ENCODE assay signal across 10 cellular contexts in the genomic region with DNA sequence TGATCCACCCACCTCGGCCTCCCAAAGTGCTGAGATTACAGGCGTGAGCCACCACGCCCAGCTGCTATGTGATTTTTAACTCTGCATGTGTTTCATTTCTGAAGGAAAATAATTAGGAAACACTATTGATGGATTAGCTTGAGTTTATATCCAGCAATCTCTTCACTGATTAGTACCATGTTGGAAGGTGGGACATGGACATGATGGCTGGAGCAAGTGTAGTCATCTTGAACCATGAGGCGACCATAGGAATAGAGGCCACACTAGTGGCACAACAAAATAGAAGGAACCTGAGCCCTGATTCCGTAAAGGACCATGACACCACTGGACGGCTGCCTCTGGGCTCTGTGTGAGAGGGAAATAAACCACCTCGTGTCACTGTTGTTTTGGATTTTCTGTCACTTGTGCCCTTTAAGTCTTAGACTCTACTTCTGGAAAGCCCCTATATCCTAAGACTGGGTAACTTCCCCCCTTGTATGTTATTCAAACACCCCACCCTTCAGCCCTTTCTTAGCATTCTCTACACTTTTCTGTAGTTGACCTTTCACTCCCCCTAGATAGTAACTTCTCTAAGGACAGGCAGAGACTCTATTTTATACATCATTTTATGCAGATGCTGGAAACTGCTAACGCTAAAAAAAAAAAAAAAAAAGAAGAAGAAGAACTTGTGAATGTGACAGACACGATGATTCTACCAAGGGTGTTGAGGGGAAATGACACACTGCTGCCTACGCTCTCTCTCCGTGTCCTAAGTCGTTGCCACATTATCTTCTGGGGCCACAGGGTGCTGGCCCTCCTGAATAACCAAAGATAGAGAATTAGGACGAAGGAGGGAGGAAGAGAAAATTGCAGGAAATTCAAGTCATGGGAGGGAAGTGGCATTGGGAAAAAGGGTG. TPM values are rescaled to one million over a fixed set of nuclear protein-coding genes. Genes with fewer than 3 reads are reported as not detected.
DNase-seq lines count a peak whose midpoint lies in the region; ATAC-seq and TF ChIP-seq lines count a peak whose summit lies in the region.
"Had no signal": no experiment of that assay in that cellular context is flagged by ENCODE, and none has a peak within 500 bp of the region (broad histone marks: within the 10 kb centered on the region; RNA-seq: fewer than 3 reads in every experiment).

No MANE protein-coding gene starts in this region.

- H3K9me3 ChIP-seq in CD4-positive, alpha-beta T cell (ENCODE audit: control insufficient read depth, low read length), result no peaks in the 10 kb centered on the region
- H3K9me3 ChIP-seq in heart right ventricle, result peaks cover 0 to 2% (median 0%) of the 10 kb centered on the region in 11 donors
- H3K9me3 ChIP-seq in smooth muscle cell (replicated peaks; ENCODE audit: low read depth), result no peaks in the 10 kb centered on the region
- H3K9me3 ChIP-seq: testis had no signal

- no peak overlapping the region for H3K9ac ChIP-seq in smooth muscle cell (ENCODE audit: low read depth)

- POLR2A ChIA-PET in CD4-positive, alpha-beta T cell (lab: Charles Lee), result no interaction called here
- POLR2A ChIA-PET in activated naive CD8-positive, alpha-beta T cell treated with anti-CD3 and anti-CD28 coated beads, Interleukin-2, amount 10 ng/mL, durations not matched to agents 7 days and 5 days (lab: Charles Lee), result no interaction called here

- H3K27ac Mint-ChIP-seq in CD4-positive, alpha-beta T cell, result peak overlapping the region; percentile 12
- H3K27ac Mint-ChIP-seq in activated naive CD8-positive, alpha-beta T cell treated with anti-CD3 and anti-CD28 coated beads, Interleukin-2, amount 10 ng/mL, durations not matched to agents 7 days and 5 days, result no peak overlapping the region
- no peak overlapping the region for H3K27ac Mint-ChIP-seq in nephron

- H3F3A ChIP-seq in smooth muscle cell (ENCODE audit: low read depth), result peaks cover 5% of the 10 kb centered on the region

- DNase-seq in CD4-positive, alpha-beta T cell, result peak in 1 of 10 experiments; percentile 15
- DNase-seq in Kasumi-1 (lab: John Stamatoyannopoulos, UW) (peak; percentile 58 to 77), heart right ventricle (no peak), smooth muscle cell (lab: John Stamatoyannopoulos, UW; ENCODE audit: unreplicated experiment) (no peak)
- peak; percentile 8 for DNase-seq in activated naive CD8-positive, alpha-beta T cell treated with anti-CD3 and anti-CD28 coated beads, Interleukin-2, amount 10 ng/mL, durations not matched to agents 7 days and 5 days
- no peak for DNase-seq in central memory CD4-positive, alpha-beta T cell
- DNase-seq: effector memory CD4-positive, alpha-beta T cell; testis had no signal

- no peak overlapping the region for H3K27ac ChIP-seq in CD4-positive, alpha-beta T cell (ENCODE audit: low read depth, low read length)
- H3K27ac ChIP-seq in heart right ventricle, result peak overlapping the region in 4 of 10 donors; percentile 13 to 99 (median 32)
- no peak overlapping the region for H3K27ac ChIP-seq in smooth muscle cell (ENCODE audit: low read depth)
- H3K27ac ChIP-seq: testis had no signal

- H3K4me3 ChIP-seq in heart right ventricle (peak overlapping the region in 1 of 10 donors; percentile 30), smooth muscle cell (no peak overlapping the region)
- H3K4me3 ChIP-seq: testis had no signal

- peak overlapping the region; percentile 5 for H3K4me3 Mint-ChIP-seq in CD4-positive, alpha-beta T cell
- peak overlapping the region; percentile 11 for H3K4me3 Mint-ChIP-seq in activated naive CD8-positive, alpha-beta T cell treated with anti-CD3 and anti-CD28 coated beads, Interleukin-2, amount 10 ng/mL, durations not matched to agents 7 days and 5 days
- H3K4me3 Mint-ChIP-seq in nephron, result peak overlapping the region in 2 of 3 experiments; percentile 28 to 52

- ATAC-seq in CD4-positive, alpha-beta T cell (ENCODE audit: poor library complexity), result no peak
- ATAC-seq in activated naive CD8-positive, alpha-beta T cell treated with anti-CD3 and anti-CD28 coated beads, Interleukin-2, amount 10 ng/mL, durations not matched to agents 7 days and 5 days (ENCODE audit: low read depth), result no peak
- no peak for ATAC-seq in GM19397 (IDR thresholded peaks at IDR 0.05; ENCODE audit: unreplicated experiment)
- ATAC-seq in heart right ventricle, result no peak

- peaks cover 7% of the 10 kb centered on the region for H3K79me2 ChIP-seq in smooth muscle cell (ENCODE audit: low read depth)

- no peak overlapping the region for H3K4me2 ChIP-seq in smooth muscle cell

- H3K4me1 Mint-ChIP-seq in CD4-positive, alpha-beta T cell (ENCODE audit: low read depth), result peaks cover 57% of the 10 kb centered on the region
- peaks cover 36% of the 10 kb centered on the region for H3K4me1 Mint-ChIP-seq in activated naive CD8-positive, alpha-beta T cell treated with anti-CD3 and anti-CD28 coated beads, Interleukin-2, amount 10 ng/mL, durations not matched to agents 7 days and 5 days
- peaks cover 33% of the 10 kb centered on the region for H3K4me1 Mint-ChIP-seq in nephron

- 74 to 78% methylated on average over 13 of the region's 13 CpGs for WGBS in heart right ventricle, 2 donors
- 90% methylated on average over 13 of the region's 13 CpGs for WGBS in smooth muscle cell (ENCODE audit: low lambda C conversion rate)

- peaks cover 0 to 71% (median 24%) of the 10 kb centered on the region in 9 donors for H3K4me1 ChIP-seq in heart right ventricle
- peaks cover 10% of the 10 kb centered on the region for H3K4me1 ChIP-seq in smooth muscle cell (ENCODE audit: low read depth)

- no peak overlapping the region for H2AFZ ChIP-seq in smooth muscle cell (ENCODE audit: low read depth)

- no peaks in the 10 kb centered on the region for H4K20me1 ChIP-seq in smooth muscle cell (ENCODE audit: low read depth)

- intact Hi-C loops in CD4-positive, alpha-beta T cell (cut with DNase I, micrococcal nuclease), result no loop called here
- intact Hi-C loops in heart right ventricle (cut with DNase I), result no loop called here

- H3K36me3 Mint-ChIP-seq in CD4-positive, alpha-beta T cell (ENCODE audit: low read depth), result peaks cover 6% of the 10 kb centered on the region
- H3K36me3 Mint-ChIP-seq in activated naive CD8-positive, alpha-beta T cell treated with anti-CD3 and anti-CD28 coated beads, Interleukin-2, amount 10 ng/mL, durations not matched to agents 7 days and 5 days, result peaks cover 1% of the 10 kb centered on the region
- no peaks in the 10 kb centered on the region for H3K36me3 Mint-ChIP-seq in nephron (ENCODE audit: low read depth)

- H3K27me3 Mint-ChIP-seq in CD4-positive, alpha-beta T cell, result no peaks in the 10 kb centered on the region
- no peaks in the 10 kb centered on the region for H3K27me3 Mint-ChIP-seq in activated naive CD8-positive, alpha-beta T cell treated with anti-CD3 and anti-CD28 coated beads, Interleukin-2, amount 10 ng/mL, durations not matched to agents 7 days and 5 days
- no peaks in the 10 kb centered on the region for H3K27me3 Mint-ChIP-seq in nephron (ENCODE audit: low read depth)

- no peaks in the 10 kb centered on the region for H3K9me3 Mint-ChIP-seq in CD4-positive, alpha-beta T cell
- H3K9me3 Mint-ChIP-seq in activated naive CD8-positive, alpha-beta T cell treated with anti-CD3 and anti-CD28 coated beads, Interleukin-2, amount 10 ng/mL, durations not matched to agents 7 days and 5 days, result peaks cover 1% of the 10 kb centered on the region
- H3K9me3 Mint-ChIP-seq in nephron, result peaks cover 3% of the 10 kb centered on the region

- TF ChIP-seq CTCF in CD4-positive, alpha-beta T cell (IDR thresholded peaks at IDR 0.05), result no peak
- TF ChIP-seq CTCF in nephron (IDR thresholded peaks at IDR 0.05; ENCODE audit: unreplicated experiment in 3 of 3) (no peak), heart right ventricle (IDR thresholded peaks at IDR 0.05) (no peak), smooth muscle cell (IDR thresholded peaks at IDR 0.05; ENCODE audit: borderline replicate concordance, insufficient read depth, poor library complexity, severe bottlenecking) (no peak)

- H3K36me3 ChIP-seq in heart right ventricle (no peaks in the 10 kb centered on the region), smooth muscle cell (ENCODE audit: low read depth) (no peaks in the 10 kb centered on the region)

- CTCF ChIA-PET in CD4-positive, alpha-beta T cell (lab: Charles Lee), result no interaction called here

- H3K27me3 ChIP-seq in CD4-positive, alpha-beta T cell (ENCODE audit: control insufficient read depth, insufficient read depth, low read length), result no peaks in the 10 kb centered on the region
- H3K27me3 ChIP-seq in heart right ventricle (peaks cover 0 to 5% (median 0%) of the 10 kb centered on the region in 7 donors), smooth muscle cell (ENCODE audit: low read depth) (no peaks in the 10 kb centered on the region)
- H3K27me3 ChIP-seq: testis had no signal

RNA-seq across cellular contexts. Expression of a gene that starts 2.7 kb away (rescaled TPM):
- 1 to 10 TPM; 1.8 to 2.0 TPM for total RNA-seq in CD4-positive, alpha-beta T cell
- total RNA-seq in activated naive CD8-positive, alpha-beta T cell treated with anti-CD3 and anti-CD28 coated beads, Interleukin-2, amount 10 ng/mL, durations not matched to agents 7 days and 5 days, result 1 to 10 TPM; 5.6 to 6.0 TPM
- total RNA-seq in heart right ventricle, result 10 to 100 TPM; 10.6 to 21.8 (median 15.5) TPM
- 10 to 100 TPM in 1 of 2 donors, 1 to 10 TPM in 1; 7.7 to 18.6 TPM for polyA plus RNA-seq in heart right ventricle
- total RNA-seq in smooth muscle cell, result 8.8 and 13.6 TPM in 2 replicates
- 15.4 and 22.4 TPM in 2 replicates for polyA plus RNA-seq in smooth muscle cell

RNA-seq across cellular contexts. Expression of a gene that starts 39.4 kb away (rescaled TPM):
- not detected for total RNA-seq in CD4-positive, alpha-beta T cell
- not detected for total RNA-seq in activated naive CD8-positive, alpha-beta T cell treated with anti-CD3 and anti-CD28 coated beads, Interleukin-2, amount 10 ng/mL, durations not matched to agents 7 days and 5 days
- total RNA-seq in heart right ventricle (under 1 TPM in 4 of 10 donors, not detected in 6; 0.18 to 0.92 (median 0.45) TPM), smooth muscle cell (not detected in 2 replicates)
- polyA plus RNA-seq in heart right ventricle (1 to 10 TPM; 1.0 to 3.4 TPM), smooth muscle cell (not detected in 2 replicates)

RNA-seq across cellular contexts. Expression of a gene that starts 58.2 kb away (rescaled TPM):
- total RNA-seq in CD4-positive, alpha-beta T cell, result not detected
- not detected for total RNA-seq in activated naive CD8-positive, alpha-beta T cell treated with anti-CD3 and anti-CD28 coated beads, Interleukin-2, amount 10 ng/mL, durations not matched to agents 7 days and 5 days
- total RNA-seq in heart right ventricle, result 1 to 10 TPM in 2 of 10 donors, under 1 TPM in 1, not detected in 7; 0.76 to 2.6 (median 2.6) TPM
- polyA plus RNA-seq in heart right ventricle, result 1 to 10 TPM in 1 of 2 donors, not detected in 1; 1.7 TPM
- not detected in 2 replicates for total RNA-seq in smooth muscle cell
- polyA plus RNA-seq in smooth muscle cell, result not detected in 2 replicates

Comparison
In these comparisons a context has a peak if more than half of its experiments do, and no peak if none do; other contexts are left out.
1. DNase-seq: peak in Kasumi-1 (2 of 2) and activated naive CD8-positive, alpha-beta T cell treated with anti-CD3 and anti-CD28 coated beads, Interleukin-2, amount 10 ng/mL, durations not matched to agents 7 days and 5 days (single experiment); none in central memory CD4-positive, alpha-beta T cell (single experiment), heart right ventricle (0 of 2) and smooth muscle cell (single experiment).
2. Peak in every context shown above with its lines, with median percentiles within 50 percentile points of each other: H3K4me3 Mint-ChIP-seq.